In the genomic region with DNA sequence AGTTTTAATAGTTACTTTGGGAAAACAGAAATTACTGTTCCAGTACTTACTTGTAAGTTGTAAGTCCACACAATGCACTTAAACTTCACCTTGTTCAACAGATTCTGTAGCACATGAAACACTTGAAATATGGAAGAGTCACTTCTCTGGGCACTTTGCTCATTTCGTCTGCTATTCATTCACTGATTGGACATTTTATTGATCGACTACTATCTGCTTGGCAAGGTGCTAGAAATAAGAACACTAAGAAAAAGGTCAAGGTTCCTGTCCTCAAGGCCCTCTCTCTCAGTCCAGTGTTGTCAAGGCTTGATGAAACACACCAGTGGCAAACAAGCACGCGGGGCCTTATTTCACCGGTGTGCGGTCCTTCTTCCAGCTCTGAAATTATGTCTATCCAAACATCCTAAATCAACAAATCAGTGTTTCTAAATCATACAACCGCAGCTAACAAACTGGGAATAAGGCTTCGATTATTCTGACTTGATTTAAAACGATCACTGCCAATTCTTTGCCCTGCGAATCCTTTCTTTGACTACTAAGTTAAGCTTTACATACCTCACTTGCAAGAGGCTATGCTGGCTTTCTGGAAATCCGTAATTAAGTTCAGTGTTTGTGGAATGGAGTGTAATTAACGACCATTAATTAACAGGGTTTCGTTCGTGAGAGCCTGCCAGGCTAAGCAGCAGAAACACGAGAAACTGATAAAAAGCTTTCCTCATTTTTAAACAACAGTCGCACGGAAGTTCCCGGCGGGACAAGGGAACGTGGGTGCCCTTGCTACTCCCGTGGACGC, we compare ENCODE assay signal across 8 cellular contexts. TPM values are rescaled to one million over a fixed set of nuclear protein-coding genes. Genes with fewer than 3 reads are reported as not detected.
DNase-seq lines count a peak whose midpoint lies in the region; ATAC-seq and TF ChIP-seq lines count a peak whose summit lies in the region.

No MANE protein-coding gene starts in this region.

- H3K4me1 ChIP-seq in cardiac muscle cell (ENCODE audit: low read depth) (peaks cover 32% of the 10 kb centered on the region), right cardiac atrium (ENCODE audit: control insufficient read depth, insufficient read depth, low read length) (peaks cover 3% of the 10 kb centered on the region), skeletal muscle tissue (ENCODE audit: control insufficient read depth in 3 of 3, insufficient read depth in 3 of 3, low read length in 3 of 3) (peaks cover 4 to 12% (median 8%) of the 10 kb centered on the region in 3 donors)

- H3K36me3 ChIP-seq in cardiac muscle cell (no peaks in the 10 kb centered on the region), skeletal muscle tissue (ENCODE audit: control insufficient read depth in 3 of 3, insufficient read depth in 3 of 3, low read length in 3 of 3) (no peaks in the 10 kb centered on the region)

- intact Hi-C loops in left ventricle myocardium superior (cut with micrococcal nuclease) (no loop called here), right cardiac atrium (cut with DNase I) (loop anchor here in 1 of 4 donors (10.0 kb wide), 1 partner anchor 94 kb away; no protein-coding TSS in a partner anchor)

- no peaks in the 10 kb centered on the region for H3K9me3 ChIP-seq in cardiac muscle cell (ENCODE audit: low read depth)
- no peaks in the 10 kb centered on the region for H3K9me3 ChIP-seq in right cardiac atrium (ENCODE audit: control insufficient read depth, low read length)
- no peaks in the 10 kb centered on the region for H3K9me3 ChIP-seq in skeletal muscle tissue (ENCODE audit: control insufficient read depth in 3 of 3, low read length in 3 of 3)

- H3K27ac ChIP-seq in cardiac muscle cell, result peak overlapping the region; percentile 96
- peak overlapping the region; percentile 99 for H3K27ac ChIP-seq in right cardiac atrium (ENCODE audit: low read length)
- H3K27ac ChIP-seq in skeletal muscle tissue (ENCODE audit: low read depth, low read length), result peak overlapping the region; percentile 91

- DNase-seq in cardiac muscle cell (ENCODE audit: low read depth in 1 of 2, low spot score in 1 of 2), result peak in 1 of 2 donors; percentile 11
- DNase-seq in left ventricle myocardium superior, result no peak
- DNase-seq in right cardiac atrium, result peak in 1 of 3 donors; percentile 48
- no peak for DNase-seq in NCI-H510A treated with DMSO at 0.1 percent for 48 hours (lab: John Stamatoyannopoulos, UW)

- TF ChIP-seq CTCF in cardiac muscle cell (IDR thresholded peaks at IDR 0.05; ENCODE audit: low read depth, low read length) (no peak), WI38 (IDR thresholded peaks at IDR 0.05; ENCODE audit: low read depth, low read length) (no peak)

- 19% methylated on average over 22 of the region's 22 CpGs for whole genome bisulfite sequencing in right cardiac atrium

- H3K9ac ChIP-seq in skeletal muscle tissue (ENCODE audit: low read depth in 1 of 3, low read length in 3 of 3), result peak overlapping the region; percentile 92 to 93 (median 92)

- ATAC-seq in left ventricle myocardium superior, result no peak
- no peak for ATAC-seq in right cardiac atrium
- ATAC-seq in GM18907 (IDR thresholded peaks at IDR 0.05; ENCODE audit: unreplicated experiment), result no peak
- ATAC-seq in HG03175 (IDR thresholded peaks at IDR 0.05; ENCODE audit: unreplicated experiment), result no peak

- H3K4me3 ChIP-seq in cardiac muscle cell, result peak overlapping the region; percentile 95
- H3K4me3 ChIP-seq in WI38 (ENCODE audit: low read depth, low read length), result peak overlapping the region; percentile 96
- H3K4me3 ChIP-seq in right cardiac atrium (ENCODE audit: low read length), result peak overlapping the region; percentile 73
- peak overlapping the region; percentile 87 to 97 (median 90) for H3K4me3 ChIP-seq in skeletal muscle tissue (ENCODE audit: low read length in 3 of 3)

- H3K27me3 ChIP-seq in cardiac muscle cell, result no peaks in the 10 kb centered on the region
- H3K27me3 ChIP-seq in right cardiac atrium (ENCODE audit: control insufficient read depth, insufficient read depth), result no peaks in the 10 kb centered on the region
- no peaks in the 10 kb centered on the region for H3K27me3 ChIP-seq in skeletal muscle tissue (ENCODE audit: control insufficient read depth in 3 of 3, insufficient read depth in 3 of 3, low read length in 3 of 3)

RNA-seq across cellular contexts. Expression of a gene that starts 0.7 kb away (rescaled TPM):
- total RNA-seq in cardiac muscle cell (91.6 and 99.8 TPM in 2 replicates), left ventricle myocardium superior (143 TPM), right cardiac atrium (100 to 1,000 TPM in 3 of 4 donors, 10 to 100 TPM in 1; 98.6 to 135 (median 123) TPM), skeletal muscle tissue (62.1 TPM)
- polyA plus RNA-seq in cardiac muscle cell (39.4 and 44.4 TPM in 2 replicates), right cardiac atrium (37.3 TPM)
